In the genomic region with DNA sequence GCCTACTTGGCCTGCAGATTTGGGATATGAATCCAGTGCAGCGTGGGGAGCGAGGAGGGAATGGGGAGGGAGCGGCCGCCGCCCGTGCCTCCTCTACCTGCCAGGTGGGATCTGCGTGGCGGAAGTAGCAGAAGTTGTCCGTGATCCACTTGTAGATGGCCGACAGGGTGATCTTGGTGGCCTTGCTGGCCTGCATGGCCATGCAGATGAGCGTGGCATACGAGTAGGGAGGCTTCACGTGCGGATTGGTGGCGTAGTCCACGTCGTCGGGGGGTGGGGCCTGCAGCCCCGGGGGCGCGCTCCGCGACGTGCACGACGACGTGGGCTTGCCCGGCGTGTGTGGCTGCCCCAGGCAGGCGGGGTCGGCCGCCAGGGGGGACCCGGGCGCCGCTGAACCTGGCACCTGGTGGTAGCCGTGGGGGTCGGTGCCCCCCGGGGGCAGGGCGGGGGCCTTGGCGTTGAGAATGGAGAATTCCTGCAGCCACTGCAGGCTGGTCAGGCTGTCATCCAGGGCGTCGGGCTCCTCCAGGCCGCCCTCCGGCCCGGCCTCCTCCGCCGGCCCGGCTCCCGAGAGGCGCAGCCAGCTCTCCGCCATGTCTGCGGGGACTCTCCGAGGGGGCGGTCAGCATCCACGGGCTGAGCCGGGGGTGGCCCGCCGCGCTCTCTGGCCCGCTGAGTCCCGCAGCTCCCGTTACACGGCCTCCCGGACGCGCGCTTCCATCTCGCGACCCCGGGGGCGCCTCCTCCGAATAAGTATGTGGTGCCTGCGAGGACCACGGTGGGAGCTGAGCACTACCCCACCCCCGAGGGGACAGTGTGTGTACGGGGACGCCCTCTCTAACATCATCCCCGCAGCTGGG, we compare ENCODE assay signal across 8 cellular contexts. TPM values are rescaled to one million over a fixed set of nuclear protein-coding genes. Genes with fewer than 3 reads are reported as not detected.
DNase-seq lines count a peak whose midpoint lies in the region; ATAC-seq and TF ChIP-seq lines count a peak whose summit lies in the region.

No MANE protein-coding gene starts in this region.

- peaks cover 0 to 61% (median 47%) of the 10 kb centered on the region in 3 donors for H3K27me3 ChIP-seq in stomach

- H3K36me3 ChIP-seq in stomach = no peaks in the 10 kb centered on the region

- no peak for TF ChIP-seq EP300 in stomach (IDR thresholded peaks at IDR 0.05)

- DNase-seq in activated CD4-positive, alpha-beta T cell treated with anti-CD3 and anti-CD28 coated beads for 4 hours = peak; percentile 29 to 32
- DNase-seq in activated CD4-positive, alpha-beta T cell treated with anti-CD3 and anti-CD28 coated beads for 1 hour = no peak
- peak; percentile 53 for DNase-seq in activated gamma-delta T cell treated with anti-CD3 and anti-CD28 coated beads, Interleukin-2, amount 50 U/mL, for 16 hours (ENCODE audit: low read depth)
- DNase-seq in left colon = peak; percentile 56 to 67
- DNase-seq in stomach = no peak
- DNase-seq in NOMO-1 treated with dmso at 0.1 percent for 144 hours (lab: John Stamatoyannopoulos, UW; ENCODE audit: unreplicated experiment) = no peak
- no peak for DNase-seq in SKM-1 treated with dmso at 0.1 percent for 144 hours (lab: John Stamatoyannopoulos, UW; ENCODE audit: unreplicated experiment)

- TF ChIP-seq POLR2A in stomach (IDR thresholded peaks at IDR 0.05) = no peak

- no peak overlapping the region for H3K27ac ChIP-seq in stomach

- peaks cover 24 to 58% (median 37%) of the 10 kb centered on the region in 4 donors for H3K4me1 ChIP-seq in stomach

- TF ChIP-seq CTCF in stomach (IDR thresholded peaks at IDR 0.05) = peak in 1 of 7 experiments; percentile 11

- H3K9me3 ChIP-seq in stomach = no peaks in the 10 kb centered on the region

- intact Hi-C loops in left colon (cut with DNase I, micrococcal nuclease) = no loop called here
- intact Hi-C loops in stomach (cut with DNase I; ENCODE audit: low total_unique reads) = no loop called here

- peak; percentile 76 for ATAC-seq in left colon
- no peak for ATAC-seq in HG02678 (IDR thresholded peaks at IDR 0.05; ENCODE audit: unreplicated experiment)

- peak overlapping the region; percentile 23 to 59 (median 49) for H3K4me3 ChIP-seq in stomach

- 20 to 28% (median 28%) methylated on average over 22 to 78 of the region's 78 CpGs for WGBS in stomach, 5 donors

RNA-seq across cellular contexts. Expression of gene FOXJ1, which starts 1.0 kb away (rescaled TPM):
- total RNA-seq in left colon = 1 to 10 TPM; 1.6 to 2.8 TPM
- 1 to 10 TPM in 3 of 5 donors, not detected in 2; 1.3 to 6.7 (median 4.5) TPM for total RNA-seq in stomach
- polyA plus RNA-seq in stomach = under 1 TPM in 2 of 3 donors, not detected in 1; 0.12 to 0.25 TPM

RNA-seq across cellular contexts. Expression of gene EXOC7, which starts 36.4 kb away (rescaled TPM):
- total RNA-seq in left colon = 100 to 1,000 TPM; 100 to 102 TPM
- total RNA-seq in stomach = 100 to 1,000 TPM in 2 of 5 donors, 10 to 100 TPM in 3; 65.7 to 280 (median 80.3) TPM
- 10 to 100 TPM; 31.8 to 47.2 (median 33.2) TPM for polyA plus RNA-seq in stomach

Comparison
In these comparisons a context has a peak if more than half of its experiments do, and no peak if none do; other contexts are left out.
1. DNase-seq: peak in activated CD4-positive, alpha-beta T cell treated with anti-CD3 and anti-CD28 coated beads for 4 hours (2 of 2), activated gamma-delta T cell treated with anti-CD3 and anti-CD28 coated beads, Interleukin-2, amount 50 U/mL, for 16 hours (single experiment) and left colon (2 of 2); none in activated CD4-positive, alpha-beta T cell treated with anti-CD3 and anti-CD28 coated beads for 1 hour (single experiment), stomach (single experiment), NOMO-1 treated with dmso at 0.1 percent for 144 hours (single experiment) and SKM-1 treated with dmso at 0.1 percent for 144 hours (single experiment).